In the genomic region with DNA sequence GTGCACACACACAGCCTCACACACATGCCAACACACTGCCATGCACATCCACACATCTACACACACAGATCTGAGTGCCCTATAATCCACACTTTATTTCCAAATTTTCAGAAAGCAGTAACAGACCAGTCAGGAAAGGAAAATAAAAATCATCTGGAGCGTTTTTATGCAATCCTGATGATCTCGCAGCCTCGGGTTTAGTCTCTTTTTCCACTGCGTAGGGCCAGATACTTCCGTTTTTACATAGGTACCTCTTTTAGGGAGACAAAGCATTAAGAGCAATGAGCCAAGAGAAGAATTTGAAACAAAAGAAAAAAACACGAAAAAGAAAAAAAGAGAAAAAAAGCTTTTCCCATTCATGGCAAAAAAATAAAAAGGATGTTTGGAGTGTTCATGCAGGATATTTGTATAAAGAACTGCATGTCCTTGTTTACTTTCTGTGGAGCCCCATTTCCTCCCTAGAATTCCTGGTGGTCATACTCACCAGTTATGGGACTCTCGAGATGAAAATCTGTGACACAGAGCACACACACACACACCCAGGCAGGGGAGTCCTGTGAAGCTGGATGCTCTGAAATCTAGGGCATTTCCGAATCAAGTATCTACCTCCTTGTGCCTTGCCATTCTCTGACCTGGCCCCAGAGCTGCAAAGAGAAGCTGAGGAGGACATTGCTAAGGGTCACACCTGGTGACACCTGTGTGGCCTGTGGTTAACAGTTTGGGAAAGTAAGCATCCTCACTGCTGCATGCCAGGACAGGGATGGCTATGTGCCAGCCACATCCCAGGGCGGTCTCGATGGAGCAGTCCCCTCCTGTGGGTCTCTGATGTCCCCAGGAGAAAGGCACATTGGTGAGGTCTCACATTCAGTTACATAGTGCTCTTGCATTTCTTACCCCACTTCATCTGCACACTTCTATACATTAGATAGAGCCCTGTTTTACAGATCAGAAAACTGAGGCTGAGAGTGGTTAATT, we compare ENCODE assay signal across 11 cellular contexts.
DNase-seq lines count a peak whose midpoint lies in the region; ATAC-seq and TF ChIP-seq lines count a peak whose summit lies in the region.
"Had no signal": no experiment of that assay in that cellular context is flagged by ENCODE, and none has a peak within 500 bp of the region (broad histone marks: within the 10 kb centered on the region; RNA-seq: fewer than 3 reads in every experiment).

No MANE protein-coding gene starts in this region.

- ATAC-seq in T-helper 17 cell (no peak), HG02623 (IDR thresholded peaks at IDR 0.05; ENCODE audit: unreplicated experiment) (no peak), HG03354 (IDR thresholded peaks at IDR 0.05; ENCODE audit: poor library complexity, severe bottlenecking, unreplicated experiment) (no peak)
- ATAC-seq: foreskin keratinocyte had no signal

- TF ChIP-seq POLR2A in erythroblast (IDR thresholded peaks at IDR 0.05; ENCODE audit: low read length): no peak

- H3K4me1 Mint-ChIP-seq in T-helper 17 cell: peaks cover 78% of the 10 kb centered on the region

- DNase-seq in A172 (ENCODE audit: low spot score) (peak; percentile 71), EH (ENCODE audit: low read depth) (peak; percentile 90), T-helper 17 cell (no peak), fibroblast of peridontal ligament (ENCODE audit: extremely low read depth) (peak; percentile 53), erythroblast (lab: John Stamatoyannopoulos, UW) (no peak), NCI-H146 treated with DMSO at 0.1 percent for 48 hours (lab: John Stamatoyannopoulos, UW; ENCODE audit: unreplicated experiment) (no peak)
- DNase-seq: Calu3, foreskin keratinocyte, right lobe of liver had no signal

- H3K36me3 Mint-ChIP-seq in T-helper 17 cell (ENCODE audit: low read depth): peaks cover 9% of the 10 kb centered on the region

- peak overlapping the region; percentile 16 for H3K27ac Mint-ChIP-seq in T-helper 17 cell

- peak overlapping the region; percentile 69 for H3K4me3 Mint-ChIP-seq in T-helper 17 cell

- no peaks in the 10 kb centered on the region for H3K27me3 Mint-ChIP-seq in T-helper 17 cell

- H3K9me3 ChIP-seq in T-helper 17 cell (ENCODE audit: control insufficient read depth, low read length, poor library complexity, severe bottlenecking): no peaks in the 10 kb centered on the region
- H3K9me3 ChIP-seq: right lobe of liver had no signal

Comparison
In these comparisons a context has a peak if more than half of its experiments do, and no peak if none do; other contexts are left out.
1. DNase-seq: peak in A172 (single experiment), EH (single experiment) and fibroblast of peridontal ligament (single experiment); none in T-helper 17 cell (0 of 3), erythroblast (0 of 2) and NCI-H146 treated with DMSO at 0.1 percent for 48 hours (single experiment).